ENCODE assay signal across 8 cellular contexts in genomic region chr15:40506964-40507571, GRCh38. TPM values are rescaled to one million over a fixed set of nuclear protein-coding genes. Genes with fewer than 3 reads are reported as not detected.
DNase-seq lines count a peak whose midpoint lies in the region; ATAC-seq and TF ChIP-seq lines count a peak whose summit lies in the region.

No MANE protein-coding gene starts in this region.

- no peak for TF ChIP-seq POLR2A in esophagus muscularis mucosa (IDR thresholded peaks at IDR 0.05; ENCODE audit: low read depth)

- TF ChIP-seq CTCF in OCI-LY7 (conservative IDR thresholded peaks at IDR 0.05; ENCODE audit: low read length) = peak; percentile 65
- TF ChIP-seq CTCF in esophagus muscularis mucosa (IDR thresholded peaks at IDR 0.05) = peak; percentile 67 to 81 (median 70)

- no peak for ATAC-seq in GM21619 (IDR thresholded peaks at IDR 0.05; ENCODE audit: unreplicated experiment)

- H3K4me2 ChIP-seq in OCI-LY7 (ENCODE audit: low read length) = no peak overlapping the region

- 9% methylated on average over 12 of the region's 30 CpGs for WGBS in esophagus muscularis mucosa

- POLR2A ChIA-PET in OCI-LY7 (lab: Charles Lee) = no interaction called here

- no peaks in the 10 kb centered on the region for H3K9me2 ChIP-seq in OCI-LY7 (ENCODE audit: insufficient read depth, low read length)

- no peaks in the 10 kb centered on the region for H3K27me3 ChIP-seq in esophagus muscularis mucosa

- H3K4me3 ChIP-seq in OCI-LY7 (ENCODE audit: low read depth, low read length, poor library complexity, severe bottlenecking) (no peak overlapping the region), esophagus muscularis mucosa (peak overlapping the region; percentile 42 to 53 (median 42))

- no peak overlapping the region for H2AFZ ChIP-seq in OCI-LY7 (ENCODE audit: low read length)

- intact Hi-C loops in OCI-LY7 (cut with micrococcal nuclease; ENCODE audit: unreplicated experiment) = no loop called here
- intact Hi-C loops in esophagus muscularis mucosa (cut with DNase I) = loop anchor here (5.0 kb wide), 1 partner anchor 60 kb away; no protein-coding TSS in a partner anchor

- CTCF ChIA-PET in OCI-LY7 (lab: Charles Lee; ENCODE audit: unreplicated experiment) = no interaction called here

- H3K36me3 ChIP-seq in OCI-LY7 (ENCODE audit: insufficient read depth, low read length) (no peaks in the 10 kb centered on the region), esophagus muscularis mucosa (no peaks in the 10 kb centered on the region)

- H3K9me3 ChIP-seq in OCI-LY7 (ENCODE audit: low read length) = no peaks in the 10 kb centered on the region
- no peaks in the 10 kb centered on the region for H3K9me3 ChIP-seq in esophagus muscularis mucosa

- H3K79me2 ChIP-seq in OCI-LY7 (ENCODE audit: insufficient read depth, low read depth, low read length) = no peaks in the 10 kb centered on the region

- DNase-seq in DMS79 (lab: John Stamatoyannopoulos, UW) (peak; percentile 24), HK-2 (ENCODE audit: unreplicated experiment) (peak; percentile 72), OCI-LY7 (ENCODE audit: low spot score) (peak; percentile 46), esophagus muscularis mucosa (ENCODE audit: extremely low spot score) (no peak), myocyte (ENCODE audit: low read depth) (peak; percentile 74)
- peak; percentile 68 for DNase-seq in activated T-cell treated with anti-CD3 and anti-CD28 coated beads, Interleukin-2, amount 50 U/mL, for 1 hour
- peak; percentile 81 for DNase-seq in stimulated activated CD8-positive, alpha-beta memory T cell treated with anti-CD3 and anti-CD28 coated beads, Interleukin-4, amount 100 ng/mL, for 48 hours

- H3K27ac ChIP-seq in OCI-LY7 (ENCODE audit: low read depth, low read length, poor library complexity, severe bottlenecking) (no peak overlapping the region), esophagus muscularis mucosa (replicated peaks in 1 of 4) (peak overlapping the region in 1 of 4 donors; percentile 17)

- no peak for TF ChIP-seq EP300 in esophagus muscularis mucosa (IDR thresholded peaks at IDR 0.05)

- H3K4me1 ChIP-seq in OCI-LY7 (ENCODE audit: insufficient read depth, low read length, poor library complexity, severe bottlenecking) (no peaks in the 10 kb centered on the region), esophagus muscularis mucosa (peaks cover 3 to 25% (median 22%) of the 10 kb centered on the region in 4 donors)

- H4K20me1 ChIP-seq in OCI-LY7 (ENCODE audit: insufficient read depth, low read length) = no peaks in the 10 kb centered on the region

- no TSS peak for BruUV-seq in OCI-LY7 (replicated peaks; lab: Mats Ljungman, UMichigan)

RNA-seq across cellular contexts. Expression of gene CHST14, which starts 36.3 kb away (rescaled TPM):
- total RNA-seq in OCI-LY7 (2014; rRNA removed; shearing (Covaris generic)) = 5.6 and 7.3 TPM in 2 replicates
- total RNA-seq in OCI-LY7 (2022) = 13.6 and 15.3 TPM in 2 replicates
- 10 to 100 TPM in 3 of 4 donors, 1 to 10 TPM in 1; 7.9 to 16.6 (median 12.5) TPM for total RNA-seq in esophagus muscularis mucosa
- total RNA-seq in myocyte = 14.5 and 15.6 TPM in 2 replicates
- polyA plus RNA-seq in myocyte (2012) = 26.2 TPM

RNA-seq across cellular contexts. Expression of gene CCDC32, which starts 57.8 kb away (rescaled TPM):
- total RNA-seq in OCI-LY7 (2014; rRNA removed; shearing (Covaris generic)) = 10.3 and 15.1 TPM in 2 replicates
- 14.3 and 14.9 TPM in 2 replicates for total RNA-seq in OCI-LY7 (2022)
- 10 to 100 TPM; 24.9 to 38.3 (median 36.0) TPM for total RNA-seq in esophagus muscularis mucosa
- total RNA-seq in myocyte = 10.4 and 11.4 TPM in 2 replicates
- 18.3 TPM for polyA plus RNA-seq in myocyte (2012)
